ENCODE assay signal across 21 cellular contexts in the genomic region with DNA sequence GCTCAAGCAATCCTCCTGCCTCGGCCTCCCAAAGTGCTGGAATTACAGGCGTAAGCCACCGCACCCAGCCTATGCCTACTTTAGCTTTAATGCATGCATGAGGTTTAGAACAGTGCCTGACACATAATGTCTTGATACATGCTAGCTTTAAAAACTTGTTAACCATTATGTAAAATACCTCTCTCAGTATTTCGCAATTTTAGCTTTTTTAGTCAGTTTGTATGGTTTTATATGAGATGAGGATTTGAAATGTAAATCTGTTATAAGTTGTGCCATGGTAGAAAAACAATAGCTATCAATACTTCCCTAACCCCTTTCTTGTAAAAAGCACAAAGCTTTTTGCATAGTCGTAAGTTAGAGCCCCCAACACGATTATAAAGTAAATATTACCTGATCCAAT. TPM values are rescaled to one million over a fixed set of nuclear protein-coding genes. Genes with fewer than 3 reads are reported as not detected.
DNase-seq lines count a peak whose midpoint lies in the region; ATAC-seq, FAIRE-seq and TF ChIP-seq lines count a peak whose summit lies in the region.
"Had no signal": no experiment of that assay in that cellular context is flagged by ENCODE, and none has a peak within 500 bp of the region (broad histone marks: within the 10 kb centered on the region; RNA-seq: fewer than 3 reads in every experiment).

No MANE protein-coding gene starts in this region.

- H3K4me3 Mint-ChIP-seq in GM23338 (no peak overlapping the region), naive B cell (no peak overlapping the region)
- H3K4me3 Mint-ChIP-seq: CD4-positive, alpha-beta memory T cell; H9 had no signal

- WGBS in IMR-90 (ENCODE audit: extremely low coverage in 2 of 2, insufficient read length in 1 of 2), 2 experiments, result 88% methylated on average over 3 of the region's 6 CpGs; no CpG with 5 or more reads in 1 of the 2 experiments
- 46% methylated on average over 6 of the region's 6 CpGs for WGBS in K562 (ENCODE audit: insufficient coverage, low coverage, missing lambda C conversion rate)

- CTCF ChIA-PET in IMR-90 (lab: Yijun Ruan, JAX) (no interaction called here), K562 (lab: Yijun Ruan, JAX; ENCODE audit: low intra/inter-chr PET ratio) (no interaction called here)

- H4K8ac ChIP-seq in IMR-90 (ENCODE audit: low read depth in 2 of 2, low read length in 2 of 2), result no peak overlapping the region

- TF ChIP-seq EP300 in K562 (IDR thresholded peaks at IDR 0.05; ENCODE audit: low read length), result no peak

- no peak overlapping the region for H3K18ac ChIP-seq in IMR-90 (ENCODE audit: low read depth, low read length)

- no peaks in the 10 kb centered on the region for H3K9me2 ChIP-seq in GM23338 (ENCODE audit: insufficient read depth)

- H3K9me1 ChIP-seq in IMR-90 (ENCODE audit: insufficient read depth, low read length) (no peaks in the 10 kb centered on the region), K562 (ENCODE audit: control insufficient read depth, insufficient read depth, low read length) (no peaks in the 10 kb centered on the region)

- H2AFZ ChIP-seq in GM23338 (0 out of 2 replicates have a peak overlapping the region, but pooled peaks have one; percentile 52), IMR-90 (replicated peaks; ENCODE audit: low read length, poor library complexity) (no peak overlapping the region), K562 (ENCODE audit: low read depth, low read length) (0 out of 2 replicates have a peak overlapping the region, but pooled peaks have one; percentile 1)

- TF ChIP-seq RAD21 in IMR-90 (IDR thresholded peaks at IDR 0.05; ENCODE audit: low read length), result no peak
- TF ChIP-seq RAD21 in K562 (CRISPR knock-in tag; conservative IDR thresholded peaks at IDR 0.05 in 1 of 2, IDR thresholded peaks at IDR 0.05 in 1 of 2), result no peak

- H3K4me1 ChIP-seq in GM23338 (ENCODE audit: insufficient read depth) (0 out of 2 replicates have a peak, but pooled peaks cover 6% of the 10 kb centered on the region), IMR-90 (ENCODE audit: control insufficient read depth, insufficient read depth, low read length) (no peaks in the 10 kb centered on the region), K562 (replicated peaks in 1 of 2; ENCODE audit: control insufficient read depth in 2 of 2, insufficient read depth in 2 of 2, low read length in 2 of 2) (no peaks in the 10 kb centered on the region)

- H3K27me3 Mint-ChIP-seq in GM23338 (ENCODE audit: insufficient read depth, low read depth, poor library complexity) (no peaks in the 10 kb centered on the region), naive B cell (peaks cover 0 to 4% (median 3%) of the 10 kb centered on the region in 3 donors)

- H3K79me2 ChIP-seq in GM23338 (replicated peaks; ENCODE audit: insufficient read depth) (no peaks in the 10 kb centered on the region), K562 (ENCODE audit: control insufficient read depth, insufficient read depth, low read length) (no peaks in the 10 kb centered on the region)

- DNase-seq in GM23338 (ENCODE audit: low spot score) (no peak), IMR-90 (no peak), K562 (ENCODE audit: extremely low read depth in 1 of 4, low spot score in 3 of 4) (no peak), naive B cell (no peak), OCI-M1 (lab: John Stamatoyannopoulos, UW) (no peak)
- DNase-seq in stimulated activated CD4-positive, alpha-beta T cell treated with anti-CD3 and anti-CD28 coated beads, Interleukin-2, amount 100 ng/mL, for 24 hours, result no peak
- DNase-seq: C1 segment of cervical spinal cord; Calu3; CD4-positive, alpha-beta memory T cell; COR-L47; DMS53; DMS79 treated with DMSO at 0.1 percent for 48 hours; GF-D8; H9 had no signal

- no peak overlapping the region for H3K27ac ChIP-seq in GM23338 (ENCODE audit: low read depth)
- no peak overlapping the region for H3K27ac ChIP-seq in IMR-90 (ENCODE audit: insufficient read depth, low read length)
- H3K27ac ChIP-seq in K562 (ENCODE audit: extremely low read depth, low read depth, low read length), result no peak overlapping the region

- H3K36me3 ChIP-seq in GM23338 (ENCODE audit: insufficient read depth), result no peaks in the 10 kb centered on the region
- no peaks in the 10 kb centered on the region for H3K36me3 ChIP-seq in IMR-90 (ENCODE audit: control insufficient read depth, insufficient read depth, low read length)
- no peaks in the 10 kb centered on the region for H3K36me3 ChIP-seq in K562 (ENCODE audit: control insufficient read depth, insufficient read depth, low read length)

- H3K9me3 ChIP-seq in IMR-90 (ENCODE audit: control insufficient read depth, insufficient read depth, low read length) (no peaks in the 10 kb centered on the region), K562 (replicated peaks; ENCODE audit: control insufficient read depth, insufficient read depth, low read depth, low read length) (no peaks in the 10 kb centered on the region)

- in situ Hi-C loops in IMR-90 (cut with MboI; ENCODE audit: low sequenced_read_pairs) (no loop called here), K562 (cut with MboI) (no loop called here)

- H3K56ac ChIP-seq in IMR-90 (ENCODE audit: extremely low read depth, insufficient read depth, low read length), result no peak overlapping the region

- no peak for TF ChIP-seq POLR2A in IMR-90 (IDR thresholded peaks at IDR 0.05; ENCODE audit: low read depth, low read length)
- TF ChIP-seq POLR2A in K562 (conservative IDR thresholded peaks at IDR 0.05), result no peak

- H3K4me1 Mint-ChIP-seq in GM23338, result peaks cover 3% of the 10 kb centered on the region; the same call in 2 of the 3 replicates
- H3K4me1 Mint-ChIP-seq in naive B cell, result peaks cover 4 to 20% (median 13%) of the 10 kb centered on the region in 3 donors

- no peak overlapping the region for H3K27ac Mint-ChIP-seq in GM23338
- peak overlapping the region in 4 of 6 donors; percentile 54 to 95 (median 82) for H3K27ac Mint-ChIP-seq in naive B cell
- H3K27ac Mint-ChIP-seq: CD4-positive, alpha-beta memory T cell had no signal

- dilution Hi-C loops in IMR-90 (cut with HindIII; ENCODE audit: low sequenced_read_pairs, unreplicated experiment), result no loop called here

- 0 out of 2 replicates have a peak, but pooled peaks cover 4% of the 10 kb centered on the region for H3F3A ChIP-seq in GM23338 (replicated peaks; ENCODE audit: low read depth)

- intact Hi-C loops in IMR-90 (cut with micrococcal nuclease) (no loop called here), K562 (cut with micrococcal nuclease) (no loop called here)

- no peak overlapping the region for H3K4me2 ChIP-seq in GM23338
- H3K4me2 ChIP-seq in IMR-90 (ENCODE audit: low read depth, low read length), result no peak overlapping the region
- no peak overlapping the region for H3K4me2 ChIP-seq in K562 (ENCODE audit: insufficient read depth, low read length)

- ATAC-seq in GM23338, result no peak
- no peak for ATAC-seq in IMR-90 (ENCODE audit: low read depth)
- no peak for ATAC-seq in K562
- ATAC-seq in naive B cell (ENCODE audit: low read depth in 2 of 2), result no peak
- ATAC-seq in GM21526 (IDR thresholded peaks at IDR 0.05; ENCODE audit: low FRiP score, unreplicated experiment), result no peak
- ATAC-seq: HCT116 had no signal

- H3K9ac ChIP-seq in IMR-90 (ENCODE audit: low read depth, low read length) (no peak overlapping the region), K562 (ENCODE audit: insufficient read depth in 1 of 2, low read depth in 2 of 2, low read length in 2 of 2) (no peak overlapping the region)

- no peak overlapping the region for H2BK20ac ChIP-seq in IMR-90 (ENCODE audit: low read depth, low read length)

- POLR2A ChIA-PET in IMR-90 (lab: Charles Lee; ENCODE audit: unreplicated experiment), result no interaction called here
- POLR2A ChIA-PET in K562 (lab: Yijun Ruan, JAX), result interaction anchor here (0.9 kb wide), 1 partner anchor 28 kb away, joined by 4 read pairs; no protein-coding TSS in a partner anchor

- H4K91ac ChIP-seq in IMR-90 (ENCODE audit: insufficient read depth, low read depth, low read length), result no peak overlapping the region

- no peak overlapping the region for H2BK120ac ChIP-seq in IMR-90 (ENCODE audit: low read depth, low read length)

- no peak overlapping the region for H3K4ac ChIP-seq in IMR-90 (ENCODE audit: low read depth, low read length)

- BruUV-seq in IMR-90 (replicated peaks; lab: Mats Ljungman, UMichigan) (no TSS peak), K562 (replicated peaks; lab: Mats Ljungman, UMichigan) (no TSS peak)

- H2BK5ac ChIP-seq in IMR-90 (ENCODE audit: low read depth, low read length, poor library complexity, severe bottlenecking), result no peak overlapping the region

- no peaks in the 10 kb centered on the region for H4K20me1 ChIP-seq in GM23338 (replicated peaks; ENCODE audit: insufficient read depth)
- no peaks in the 10 kb centered on the region for H4K20me1 ChIP-seq in IMR-90 (ENCODE audit: insufficient read depth, low read length)
- H4K20me1 ChIP-seq in K562 (replicated peaks; ENCODE audit: control insufficient read depth, insufficient read depth, low read length), result no peaks in the 10 kb centered on the region

- H2BK15ac ChIP-seq in IMR-90 (ENCODE audit: low read depth, low read length), result no peak overlapping the region

- H3K27me3 ChIP-seq in GM23338 (ENCODE audit: insufficient read depth) (no peaks in the 10 kb centered on the region), IMR-90 (ENCODE audit: control insufficient read depth, insufficient read depth, low read length) (peaks cover 4% of the 10 kb centered on the region; the same call in 1 of the 2 replicates), K562 (ENCODE audit: control insufficient read depth in 2 of 2, insufficient read depth in 2 of 2, low read length in 2 of 2) (no peaks in the 10 kb centered on the region; a peak in 2 of 5 replicates)

- H3K9me3 Mint-ChIP-seq in GM23338 (no peaks in the 10 kb centered on the region), naive B cell (peaks cover 0 to under 1% (median 0%) of the 10 kb centered on the region in 7 donors)
- H3K9me3 Mint-ChIP-seq: H9 had no signal

- H4K5ac ChIP-seq in IMR-90 (ENCODE audit: low read depth, low read length), result no peak overlapping the region

- TF ChIP-seq CTCF in GM23338 (conservative IDR thresholded peaks at IDR 0.05; ENCODE audit: low read depth in 2 of 2) (no peak), IMR-90 (conservative IDR thresholded peaks at IDR 0.05; ENCODE audit: low read depth, low read length) (no peak), K562 (IDR thresholded peaks at IDR 0.05 in 2 of 3, conservative IDR thresholded peaks at IDR 0.05 in 1 of 3; ENCODE audit: insufficient read depth in 2 of 3, low read depth in 1 of 3, low read length in 3 of 3) (no peak)

- H3K79me1 ChIP-seq in IMR-90 (ENCODE audit: low read depth in 1 of 2, low read length in 2 of 2), result no peaks in the 10 kb centered on the region

- H3K4me3 ChIP-seq in GM23338 (no peak overlapping the region), IMR-90 (ENCODE audit: insufficient read depth, low read depth, low read length) (no peak overlapping the region), K562 (no peak overlapping the region)

- H3K36me3 Mint-ChIP-seq in GM23338 (ENCODE audit: low read depth), result no peaks in the 10 kb centered on the region
- no peaks in the 10 kb centered on the region for H3K36me3 Mint-ChIP-seq in naive B cell
- H3K36me3 Mint-ChIP-seq: CD4-positive, alpha-beta memory T cell had no signal

- H3K23ac ChIP-seq in IMR-90 (ENCODE audit: low read depth, low read length), result no peak overlapping the region

- no peak overlapping the region for H2AK9ac ChIP-seq in IMR-90 (replicated peaks; ENCODE audit: low read depth, low read length, poor library complexity)

- H3K14ac ChIP-seq in IMR-90 (replicated peaks; ENCODE audit: low read depth, low read length), result no peak overlapping the region

- no peak for FAIRE-seq in K562 (lab: Jason Lieb, UNC)
- FAIRE-seq: GM12891, GM18507 had no signal

- no peak overlapping the region for H2AK5ac ChIP-seq in IMR-90 (ENCODE audit: low read depth, low read length)

RNA-seq across cellular contexts. Expression of a gene that starts 4.7 kb away (rescaled TPM):
- not detected in 2 replicates for total RNA-seq in GM23338 (2014; rRNA removed; shearing (Covaris generic))
- polyA plus RNA-seq in GM23338 (2016; fragmentation: Nextera tagmentation; extraction: Ambion mirVana) (not detected in 2 replicates), IMR-90 (2012; rRNA removed) (0.07 and 0.55 TPM in 2 replicates), K562 (2011; rRNA removed) (not detected in 2 replicates), K562 (2014; fragmentation: Illumina TruSeq; extraction: Trizol) (0.30 TPM in 1 of 2 replicates, not detected in the other), K562 (2014; fragmentation: Nextera tagmentation; extraction: Ambion mirVana) (under 1 TPM in 1 of 2 experiments, not detected in 1; 0.13 TPM), K562 (2014; rRNA removed) (not detected in 2 replicates), naive B cell (ENCODE audit: low read depth in 6 of 6) (not detected)
- total RNA-seq in IMR-90 (2012; rRNA removed) (0.18 and 0.28 TPM in 2 replicates), K562 (2014; rRNA removed) (not detected in 2 replicates), K562 (2014; rRNA removed; fragmentation: Illumina TruSeq; extraction: Trizol) (not detected in 2 replicates), K562 (2015; rRNA removed; fragmentation: Illumina TruSeq; extraction: Trizol) (not detected in 2 replicates), K562 (2021) (not detected in 2 replicates)
- 0.08 TPM in 1 of 2 replicates, not detected in the other for polyA plus RNA-seq in IMR-90 (2012; cell fraction: cytosol; rRNA removed)
- polyA plus RNA-seq in IMR-90 (2012; cell fraction: nucleus; rRNA removed; ENCODE audit: low replicate concordance), result 0.17 and 1.3 TPM in 2 replicates
- total RNA-seq in K562 (2011; cell fraction: chromatin; rRNA removed; ENCODE audit: low replicate concordance), result not detected in 2 replicates
- not detected in 2 replicates for total RNA-seq in K562 (2011; cell fraction: nucleolus; rRNA removed)
- total RNA-seq in K562 (2011; cell fraction: nucleoplasm; rRNA removed), result not detected in 2 replicates
- polyA plus RNA-seq in K562 (2011; cell fraction: cytosol; rRNA removed), result not detected in 2 replicates
- polyA plus RNA-seq in K562 (2011; cell fraction: nucleus; rRNA removed), result not detected in 2 replicates
- polyA plus RNA-seq in K562 (2012), result not detected in 2 replicates
- not detected in 2 replicates for polyA minus RNA-seq in K562 (2011; rRNA and poly(A)+ RNA removed)
- polyA minus RNA-seq in K562 (2011; cell fraction: cytosol; rRNA and poly(A)+ RNA removed), result not detected in 2 replicates
- not detected in 2 replicates for polyA minus RNA-seq in K562 (2011; cell fraction: nucleus; rRNA and poly(A)+ RNA removed)
- total RNA-seq: A172; Calu3; CD4-positive, alpha-beta memory T cell; Daoy; G401; H9 had no signal
- polyA plus RNA-seq: CD4-positive, alpha-beta memory T cell had no signal

RNA-seq across cellular contexts. Expression of a gene that starts 15.2 kb away (rescaled TPM):
- total RNA-seq in GM23338 (2014; rRNA removed; shearing (Covaris generic)), result 11.2 and 14.1 TPM in 2 replicates
- polyA plus RNA-seq in GM23338 (2016; fragmentation: Nextera tagmentation; extraction: Ambion mirVana) (5.5 and 9.8 TPM in 2 replicates), IMR-90 (2012; rRNA removed) (7.1 and 9.3 TPM in 2 replicates), K562 (2011; rRNA removed) (28.1 and 37.8 TPM in 2 replicates), K562 (2014; fragmentation: Illumina TruSeq; extraction: Trizol) (25.2 and 34.4 TPM in 2 replicates), K562 (2014; fragmentation: Nextera tagmentation; extraction: Ambion mirVana) (1 to 10 TPM; 7.8 to 8.4 TPM), K562 (2014; rRNA removed) (26.5 and 28.5 TPM in 2 replicates), naive B cell (ENCODE audit: low read depth in 6 of 6) (1 to 10 TPM; 1.2 to 5.1 (median 3.6) TPM)
- total RNA-seq in IMR-90 (2012; rRNA removed) (16.7 and 23.1 TPM in 2 replicates), K562 (2014; rRNA removed) (27.0 and 29.2 TPM in 2 replicates), K562 (2014; rRNA removed; fragmentation: Illumina TruSeq; extraction: Trizol) (39.1 and 41.5 TPM in 2 replicates), K562 (2015; rRNA removed; fragmentation: Illumina TruSeq; extraction: Trizol) (40.9 and 50.8 TPM in 2 replicates), K562 (2021) (28.9 and 32.1 TPM in 2 replicates)
- polyA plus RNA-seq in IMR-90 (2012; cell fraction: cytosol; rRNA removed), result 2.5 and 2.8 TPM in 2 replicates
- polyA plus RNA-seq in IMR-90 (2012; cell fraction: nucleus; rRNA removed; ENCODE audit: low replicate concordance), result 1.5 and 3.4 TPM in 2 replicates
- 18.4 and 43.2 TPM in 2 replicates for total RNA-seq in K562 (2011; cell fraction: chromatin; rRNA removed; ENCODE audit: low replicate concordance)
- 7.0 and 7.4 TPM in 2 replicates for total RNA-seq in K562 (2011; cell fraction: nucleolus; rRNA removed)
- total RNA-seq in K562 (2011; cell fraction: nucleoplasm; rRNA removed), result 17.6 and 19.1 TPM in 2 replicates
- polyA plus RNA-seq in K562 (2011; cell fraction: cytosol; rRNA removed), result 10.8 and 18.3 TPM in 2 replicates
- polyA plus RNA-seq in K562 (2011; cell fraction: nucleus; rRNA removed), result 9.1 and 14.4 TPM in 2 replicates
- 21.8 and 25.7 TPM in 2 replicates for polyA plus RNA-seq in K562 (2012)
- polyA minus RNA-seq in K562 (2011; rRNA and poly(A)+ RNA removed), result 45.9 and 46.7 TPM in 2 replicates
- polyA minus RNA-seq in K562 (2011; cell fraction: cytosol; rRNA and poly(A)+ RNA removed), result 19.4 and 22.1 TPM in 2 replicates
- 7.5 and 17.2 TPM in 2 replicates for polyA minus RNA-seq in K562 (2011; cell fraction: nucleus; rRNA and poly(A)+ RNA removed)
